11 cellular contexts compared by ENCODE assay signal in genomic region chr2:46276652-46277051, GRCh38. TPM values are rescaled to one million over a fixed set of nuclear protein-coding genes. Genes with fewer than 3 reads are reported as not detected.
DNase-seq lines count a peak whose midpoint lies in the region; ATAC-seq and TF ChIP-seq lines count a peak whose summit lies in the region.
"Had no signal": no experiment of that assay in that cellular context is flagged by ENCODE, and none has a peak within 500 bp of the region (broad histone marks: within the 10 kb centered on the region; RNA-seq: fewer than 3 reads in every experiment).

No MANE protein-coding gene starts in this region.

- H3K9me3 ChIP-seq in heart left ventricle = no peaks in the 10 kb centered on the region
- no peaks in the 10 kb centered on the region for H3K9me3 ChIP-seq in gastrocnemius medialis
- H3K9me3 ChIP-seq: colonic mucosa had no signal

- H3K36me3 Mint-ChIP-seq in activated CD4-positive, alpha-beta memory T cell treated with anti-CD3 and anti-CD28 coated beads, Interleukin-2, amount 10 ng/mL, durations not matched to agents 7 days and 5 days (ENCODE audit: low read depth) = no peaks in the 10 kb centered on the region

- peaks cover 7% of the 10 kb centered on the region for H3K4me1 Mint-ChIP-seq in activated CD4-positive, alpha-beta memory T cell treated with anti-CD3 and anti-CD28 coated beads, Interleukin-2, amount 10 ng/mL, durations not matched to agents 7 days and 5 days

- TF ChIP-seq POLR2A in heart left ventricle (IDR thresholded peaks at IDR 0.05) (no peak), gastrocnemius medialis (IDR thresholded peaks at IDR 0.05) (no peak)

- no peaks in the 10 kb centered on the region for H3K27me3 ChIP-seq in heart left ventricle
- no peaks in the 10 kb centered on the region for H3K27me3 ChIP-seq in gastrocnemius medialis
- H3K27me3 ChIP-seq: colonic mucosa had no signal

- no peak overlapping the region for H3K27ac Mint-ChIP-seq in activated CD4-positive, alpha-beta memory T cell treated with anti-CD3 and anti-CD28 coated beads, Interleukin-2, amount 10 ng/mL, durations not matched to agents 7 days and 5 days

- H3K9me3 Mint-ChIP-seq in activated CD4-positive, alpha-beta memory T cell treated with anti-CD3 and anti-CD28 coated beads, Interleukin-2, amount 10 ng/mL, durations not matched to agents 7 days and 5 days = no peaks in the 10 kb centered on the region

- H3K36me3 ChIP-seq in heart left ventricle (no peaks in the 10 kb centered on the region), gastrocnemius medialis (no peaks in the 10 kb centered on the region)
- H3K36me3 ChIP-seq: colonic mucosa had no signal

- H3K4me3 ChIP-seq in heart left ventricle (no peak overlapping the region), gastrocnemius medialis (no peak overlapping the region)
- H3K4me3 ChIP-seq: colonic mucosa had no signal

- WGBS in heart left ventricle, 4 donors = 58 to 73% (median 62%) methylated on average over 3 of the region's 3 CpGs

- CTCF ChIA-PET in activated CD4-positive, alpha-beta memory T cell treated with anti-CD3 and anti-CD28 coated beads, Interleukin-2, amount 10 ng/mL, durations not matched to agents 7 days and 5 days (lab: Charles Lee) = interaction anchor here (1.0 kb wide), 1 partner anchor 10 kb away, joined by 4 read pairs; no protein-coding TSS in a partner anchor

- DNase-seq in DMS 273 (lab: John Stamatoyannopoulos, UW; ENCODE audit: unreplicated experiment) = peak; percentile 26
- DNase-seq in DMS 273 treated with DMSO at 0.1 percent for 48 hours (lab: John Stamatoyannopoulos, UW) = no peak
- DNase-seq in heart left ventricle = no peak
- DNase-seq in gastrocnemius medialis = no peak
- DNase-seq in cerebellar nuclear complex (lab: John Stamatoyannopoulos, UW) = no peak
- DNase-seq in NCI-H187 (lab: John Stamatoyannopoulos, UW) = no peak
- DNase-seq in activated CD4-positive, alpha-beta memory T cell treated with anti-CD3 and anti-CD28 coated beads, Interleukin-2, amount 10 ng/mL, durations not matched to agents 7 days and 5 days = no peak
- DNase-seq: NCI-H1436 treated with DMSO at 0.1 percent for 48 hours had no signal

- H3K27me3 Mint-ChIP-seq in activated CD4-positive, alpha-beta memory T cell treated with anti-CD3 and anti-CD28 coated beads, Interleukin-2, amount 10 ng/mL, durations not matched to agents 7 days and 5 days = peaks cover 19% of the 10 kb centered on the region

- peak in 7 of 12 donors; percentile 11 to 35 (median 16) for TF ChIP-seq CTCF in heart left ventricle (IDR thresholded peaks at IDR 0.05)
- no peak for TF ChIP-seq CTCF in gastrocnemius medialis (IDR thresholded peaks at IDR 0.05 in 4 of 5, conservative IDR thresholded peaks at IDR 0.05 in 1 of 5)

- intact Hi-C loops in heart left ventricle (cut with DNase I) (loop anchor here in 4 of 10 donors (2.0 to 10.0 kb wide), 8 partner anchors 20 to 249 kb away; partner anchors contain the start of gene EPAS1 (in 2 of the 4)), gastrocnemius medialis (cut with DNase I; ENCODE audit: low total_unique reads) (no loop called here)

- ATAC-seq in SK-N-SH treated with all-trans-retinoic acid at 6 μM for 48 hours (peak; percentile 98), heart left ventricle (no peak), gastrocnemius medialis (no peak)

- H3K4me3 Mint-ChIP-seq in activated CD4-positive, alpha-beta memory T cell treated with anti-CD3 and anti-CD28 coated beads, Interleukin-2, amount 10 ng/mL, durations not matched to agents 7 days and 5 days = no peak overlapping the region

- H3K27ac ChIP-seq in heart left ventricle (peak overlapping the region in 11 of 12 donors; percentile 20 to 82 (median 73)), gastrocnemius medialis (peak overlapping the region in 3 of 4 donors; percentile 26 to 64 (median 54))
- H3K27ac ChIP-seq: 22Rv1, colonic mucosa had no signal

- in situ Hi-C loops in gastrocnemius medialis (cut with MboI; ENCODE audit: low sequenced_read_pairs in 4 of 4) = no loop called here

- H3K4me1 ChIP-seq in heart left ventricle (peaks cover 11 to 58% (median 43%) of the 10 kb centered on the region in 12 donors), gastrocnemius medialis (peaks cover 0 to 19% of the 10 kb centered on the region in 2 donors)
- H3K4me1 ChIP-seq: colonic mucosa had no signal

- POLR2A ChIA-PET in activated CD4-positive, alpha-beta memory T cell treated with anti-CD3 and anti-CD28 coated beads, Interleukin-2, amount 10 ng/mL, durations not matched to agents 7 days and 5 days (lab: Charles Lee) = no interaction called here

TF ChIP-seq in SK-N-SH treated with all-trans-retinoic acid at 6 μM for 48 hours, 23 proteins besides CTCF, POLR2A, EP300 and RAD21:
- no peak for TF ChIP-seq CSDC2 (CRISPR knock-in tag; IDR thresholded peaks at IDR 0.05)
- 0 out of 2 replicates have a peak, but pooled peaks have one; percentile 21 for TF ChIP-seq ZFP30 (CRISPR knock-in tag; IDR thresholded peaks at IDR 0.05)
- no peak for TF ChIP-seq ARNTL (CRISPR knock-in tag; IDR thresholded peaks at IDR 0.05; ENCODE audit: borderline replicate concordance, low read depth)
- TF ChIP-seq, protein P1, sequence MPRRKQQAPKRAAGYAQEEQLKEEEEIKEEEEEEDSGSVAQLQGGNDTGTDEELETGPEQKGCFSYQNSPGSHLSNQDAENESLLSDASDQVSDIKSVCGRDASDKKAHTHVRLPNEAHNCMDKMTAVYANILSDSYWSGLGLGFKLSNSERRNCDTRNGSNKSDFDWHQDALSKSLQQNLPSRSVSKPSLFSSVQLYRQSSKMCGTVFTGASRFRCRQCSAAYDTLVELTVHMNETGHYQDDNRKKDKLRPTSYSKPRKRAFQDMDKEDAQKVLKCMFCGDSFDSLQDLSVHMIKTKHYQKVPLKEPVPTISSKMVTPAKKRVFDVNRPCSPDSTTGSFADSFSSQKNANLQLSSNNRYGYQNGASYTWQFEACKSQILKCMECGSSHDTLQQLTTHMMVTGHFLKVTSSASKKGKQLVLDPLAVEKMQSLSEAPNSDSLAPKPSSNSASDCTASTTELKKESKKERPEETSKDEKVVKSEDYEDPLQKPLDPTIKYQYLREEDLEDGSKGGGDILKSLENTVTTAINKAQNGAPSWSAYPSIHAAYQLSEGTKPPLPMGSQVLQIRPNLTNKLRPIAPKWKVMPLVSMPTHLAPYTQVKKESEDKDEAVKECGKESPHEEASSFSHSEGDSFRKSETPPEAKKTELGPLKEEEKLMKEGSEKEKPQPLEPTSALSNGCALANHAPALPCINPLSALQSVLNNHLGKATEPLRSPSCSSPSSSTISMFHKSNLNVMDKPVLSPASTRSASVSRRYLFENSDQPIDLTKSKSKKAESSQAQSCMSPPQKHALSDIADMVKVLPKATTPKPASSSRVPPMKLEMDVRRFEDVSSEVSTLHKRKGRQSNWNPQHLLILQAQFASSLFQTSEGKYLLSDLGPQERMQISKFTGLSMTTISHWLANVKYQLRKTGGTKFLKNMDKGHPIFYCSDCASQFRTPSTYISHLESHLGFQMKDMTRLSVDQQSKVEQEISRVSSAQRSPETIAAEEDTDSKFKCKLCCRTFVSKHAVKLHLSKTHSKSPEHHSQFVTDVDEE (CRISPR knock-in tag; IDR thresholded peaks at IDR 0.05) = no peak

RNA-seq across cellular contexts. Expression of gene EPAS1, which starts 20.6 kb away (rescaled TPM):
- total RNA-seq in heart left ventricle (100 to 1,000 TPM; 194 to 790 (median 216) TPM), gastrocnemius medialis (10 to 100 TPM; 61.5 to 95.1 (median 90.0) TPM)
- polyA plus RNA-seq in heart left ventricle = 100 to 1,000 TPM in 1 of 2 donors, 10 to 100 TPM in 1; 93.6 to 153 TPM
- total RNA-seq in activated CD4-positive, alpha-beta memory T cell treated with anti-CD3 and anti-CD28 coated beads, Interleukin-2, amount 10 ng/mL, durations not matched to agents 7 days and 5 days = 10 to 100 TPM; 76.3 to 79.0 TPM

Comparison
In these comparisons a context has a peak if more than half of its experiments do, and no peak if none do; other contexts are left out.
1. CTCF ChIP-seq: peak in heart left ventricle (7 of 12); none in gastrocnemius medialis (0 of 5).